Comparison of ENCODE assay signal across 2 cellular contexts in the genomic region with DNA sequence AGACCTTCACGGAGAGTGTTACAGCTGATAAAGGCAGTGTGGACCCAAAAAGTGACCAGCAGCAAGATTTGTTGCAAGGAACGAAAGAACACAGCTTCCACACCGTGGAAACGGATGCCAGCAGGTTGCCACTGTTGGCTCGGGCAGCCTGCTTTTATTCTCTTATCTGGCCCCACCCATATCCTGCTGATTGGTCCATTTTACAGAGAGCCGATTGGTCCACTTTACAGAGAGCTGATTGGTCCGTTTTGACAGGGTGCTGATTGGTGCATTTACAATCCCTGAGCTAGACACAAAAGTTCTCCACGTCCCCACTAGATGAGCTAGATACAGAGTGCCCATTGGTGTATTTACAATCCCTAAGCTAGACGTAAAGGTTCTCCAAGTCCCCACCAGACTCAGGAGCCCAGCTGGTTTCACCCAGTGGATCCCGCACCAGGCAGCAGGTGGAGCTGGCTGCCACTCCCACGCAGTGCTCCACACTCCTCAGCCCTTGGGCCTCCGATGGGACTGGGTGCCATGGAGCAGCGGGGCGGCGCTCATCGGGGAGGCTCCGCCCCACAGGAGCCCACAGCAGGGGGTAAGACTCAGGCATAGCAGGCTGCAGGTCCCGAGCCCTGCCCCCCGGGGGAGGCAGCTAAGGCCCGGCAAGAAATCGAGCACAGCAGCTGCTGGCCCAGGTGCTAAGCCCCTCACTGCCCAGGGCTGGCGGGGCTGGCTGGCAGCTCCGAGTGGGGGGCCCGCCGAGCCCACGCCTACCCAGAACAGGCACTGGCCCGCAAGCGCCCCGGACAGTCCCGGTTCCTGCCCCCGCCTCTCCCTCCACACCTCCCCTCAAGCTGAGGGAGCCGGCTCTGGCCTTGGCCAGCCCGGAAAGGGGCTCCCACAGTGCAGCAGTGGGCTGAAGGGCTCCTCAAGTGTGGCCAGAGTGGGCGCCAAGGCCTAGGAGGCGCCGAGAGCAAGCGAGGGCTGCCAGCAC. TPM values are rescaled to one million over a fixed set of nuclear protein-coding genes. Genes with fewer than 3 reads are reported as not detected.
"Had no signal": no experiment of that assay in that cellular context is flagged by ENCODE, and none has a peak within 500 bp of the region (broad histone marks: within the 10 kb centered on the region; RNA-seq: fewer than 3 reads in every experiment).

No MANE protein-coding gene starts in this region.

RNA-seq across cellular contexts. Expression of a gene that starts 58.3 kb away (rescaled TPM):
- polyA plus RNA-seq: endothelial cell of umbilical vein, immature natural killer cell had no signal
